2 cellular contexts compared by ENCODE assay signal in the genomic region with DNA sequence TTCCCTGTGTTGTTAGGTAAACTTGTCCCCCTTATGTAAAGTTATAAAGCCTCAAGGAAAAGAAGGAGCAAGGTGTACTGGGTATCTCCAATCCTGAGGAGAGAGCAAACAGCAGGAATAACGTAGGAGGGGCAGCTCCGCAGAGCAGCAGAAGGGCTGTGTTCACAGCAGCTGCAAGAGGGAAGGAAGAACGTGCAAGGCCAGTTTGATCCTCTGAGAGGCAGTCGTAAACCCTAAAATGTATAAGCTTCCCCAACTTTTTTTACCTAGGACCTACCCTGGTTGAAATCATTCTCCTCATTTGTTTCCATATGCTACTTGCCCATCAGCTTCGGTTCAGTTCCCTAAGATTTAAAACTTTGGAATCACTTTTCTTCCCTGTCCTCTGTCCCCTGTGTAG.
TF ChIP-seq lines count a peak whose summit lies in the region.

No MANE protein-coding gene starts in this region.

TF ChIP-seq in HepG2, 621 proteins besides CTCF, POLR2A, EP300 and RAD21:
- TF ChIP-seq, protein P1, sequence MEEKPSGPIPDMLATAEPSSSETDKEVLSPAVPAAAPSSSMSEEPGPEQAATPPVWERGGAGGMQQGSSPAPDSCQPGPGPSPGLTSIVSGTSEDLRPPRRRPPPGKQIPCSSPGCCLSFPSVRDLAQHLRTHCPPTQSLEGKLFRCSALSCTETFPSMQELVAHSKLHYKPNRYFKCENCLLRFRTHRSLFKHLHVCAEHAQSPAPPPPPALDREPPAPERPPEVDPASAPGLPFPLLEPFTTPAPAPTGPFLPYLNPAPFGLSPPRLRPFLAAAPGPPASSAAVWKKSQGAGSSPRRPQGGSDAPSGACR (CRISPR knock-in tag; IDR thresholded peaks at IDR 0.05) = no peak
- TF ChIP-seq, protein P2, sequence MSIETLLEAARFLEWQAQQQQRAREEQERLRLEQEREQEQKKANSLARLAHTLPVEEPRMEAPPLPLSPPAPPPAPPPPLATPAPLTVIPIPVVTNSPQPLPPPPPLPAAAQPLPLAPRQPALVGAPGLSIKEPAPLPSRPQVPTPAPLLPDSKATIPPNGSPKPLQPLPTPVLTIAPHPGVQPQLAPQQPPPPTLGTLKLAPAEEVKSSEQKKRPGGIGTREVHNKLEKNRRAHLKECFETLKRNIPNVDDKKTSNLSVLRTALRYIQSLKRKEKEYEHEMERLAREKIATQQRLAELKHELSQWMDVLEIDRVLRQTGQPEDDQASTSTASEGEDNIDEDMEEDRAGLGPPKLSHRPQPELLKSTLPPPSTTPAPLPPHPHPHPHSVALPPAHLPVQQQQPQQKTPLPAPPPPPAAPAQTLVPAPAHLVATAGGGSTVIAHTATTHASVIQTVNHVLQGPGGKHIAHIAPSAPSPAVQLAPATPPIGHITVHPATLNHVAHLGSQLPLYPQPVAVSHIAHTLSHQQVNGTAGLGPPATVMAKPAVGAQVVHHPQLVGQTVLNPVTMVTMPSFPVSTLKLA (IDR thresholded peaks at IDR 0.05) = no peak
- TF ChIP-seq PHF20 (CRISPR knock-in tag; IDR thresholded peaks at IDR 0.05) (no peak), ZNF782 (CRISPR knock-in tag; IDR thresholded peaks at IDR 0.05; ENCODE audit: borderline replicate concordance) (no peak)
- TF ChIP-seq, protein P3, sequence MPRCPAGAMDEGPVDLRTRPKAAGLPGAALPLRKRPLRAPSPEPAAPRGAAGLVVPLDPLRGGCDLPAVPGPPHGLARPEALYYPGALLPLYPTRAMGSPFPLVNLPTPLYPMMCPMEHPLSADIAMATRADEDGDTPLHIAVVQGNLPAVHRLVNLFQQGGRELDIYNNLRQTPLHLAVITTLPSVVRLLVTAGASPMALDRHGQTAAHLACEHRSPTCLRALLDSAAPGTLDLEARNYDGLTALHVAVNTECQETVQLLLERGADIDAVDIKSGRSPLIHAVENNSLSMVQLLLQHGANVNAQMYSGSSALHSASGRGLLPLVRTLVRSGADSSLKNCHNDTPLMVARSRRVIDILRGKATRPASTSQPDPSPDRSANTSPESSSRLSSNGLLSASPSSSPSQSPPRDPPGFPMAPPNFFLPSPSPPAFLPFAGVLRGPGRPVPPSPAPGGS (CRISPR knock-in tag; IDR thresholded peaks at IDR 0.05) = no peak

TF ChIP-seq in H1, 55 proteins besides CTCF, POLR2A, EP300 and RAD21:
- no peak for TF ChIP-seq TAF1 (IDR thresholded peaks at IDR 0.05; ENCODE audit: low read depth, low read length)
- no peak for TF ChIP-seq RNF2 (IDR thresholded peaks at IDR 0.05; ENCODE audit: borderline replicate concordance, low read depth, low read length, missing control alignments, poor library complexity, severe bottlenecking)
- no peak for TF ChIP-seq NRF1 (IDR thresholded peaks at IDR 0.05; ENCODE audit: low read depth, low read length)
- TF ChIP-seq SP1 (IDR thresholded peaks at IDR 0.05; ENCODE audit: low read depth, low read length) = no peak
- no peak for TF ChIP-seq POU5F1 (IDR thresholded peaks at IDR 0.05; ENCODE audit: low read depth, low read length)
- no peak for TF ChIP-seq RBBP5 (IDR thresholded peaks at IDR 0.05; ENCODE audit: borderline replicate concordance, low read depth, low read length)
- no peak for TF ChIP-seq SUZ12 (IDR thresholded peaks at IDR 0.05; ENCODE audit: low read length)
- no peak for TF ChIP-seq RXRA (IDR thresholded peaks at IDR 0.05; ENCODE audit: insufficient read depth, low read depth, low read length)
- TF ChIP-seq SIN3A (conservative IDR thresholded peaks at IDR 0.05 in 1 of 2, IDR thresholded peaks at IDR 0.05 in 1 of 2; ENCODE audit: low read depth in 1 of 2, low read length in 2 of 2) = no peak
- TF ChIP-seq CTBP2 (IDR thresholded peaks at IDR 0.05; ENCODE audit: borderline replicate concordance, insufficient read depth, insufficient read length, low read length) = no peak
- TF ChIP-seq JUND (IDR thresholded peaks at IDR 0.05; ENCODE audit: low read length) = no peak
- TF ChIP-seq TAF7 (optimal IDR thresholded peaks at IDR 0.05; ENCODE audit: borderline replicate concordance, low read depth, low read length) = no peak
- TF ChIP-seq GABPA (IDR thresholded peaks at IDR 0.05; ENCODE audit: borderline replicate concordance, insufficient read depth, low read length) = no peak
- TF ChIP-seq, protein P4, sequence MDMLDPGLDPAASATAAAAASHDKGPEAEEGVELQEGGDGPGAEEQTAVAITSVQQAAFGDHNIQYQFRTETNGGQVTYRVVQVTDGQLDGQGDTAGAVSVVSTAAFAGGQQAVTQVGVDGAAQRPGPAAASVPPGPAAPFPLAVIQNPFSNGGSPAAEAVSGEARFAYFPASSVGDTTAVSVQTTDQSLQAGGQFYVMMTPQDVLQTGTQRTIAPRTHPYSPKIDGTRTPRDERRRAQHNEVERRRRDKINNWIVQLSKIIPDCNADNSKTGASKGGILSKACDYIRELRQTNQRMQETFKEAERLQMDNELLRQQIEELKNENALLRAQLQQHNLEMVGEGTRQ (IDR thresholded peaks at IDR 0.05; ENCODE audit: low read length) = no peak
- no peak for TF ChIP-seq MAFK (IDR thresholded peaks at IDR 0.05; ENCODE audit: low read depth, low read length)
- TF ChIP-seq, protein P5, sequence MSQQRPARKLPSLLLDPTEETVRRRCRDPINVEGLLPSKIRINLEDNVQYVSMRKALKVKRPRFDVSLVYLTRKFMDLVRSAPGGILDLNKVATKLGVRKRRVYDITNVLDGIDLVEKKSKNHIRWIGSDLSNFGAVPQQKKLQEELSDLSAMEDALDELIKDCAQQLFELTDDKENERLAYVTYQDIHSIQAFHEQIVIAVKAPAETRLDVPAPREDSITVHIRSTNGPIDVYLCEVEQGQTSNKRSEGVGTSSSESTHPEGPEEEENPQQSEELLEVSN (IDR thresholded peaks at IDR 0.05) = no peak
- no peak for TF ChIP-seq TBP (IDR thresholded peaks at IDR 0.05; ENCODE audit: low read depth, low read length)
- no peak for TF ChIP-seq POLR2AphosphoS5 (IDR thresholded peaks at IDR 0.05; ENCODE audit: low read depth, low read length)
- TF ChIP-seq RFX5 (IDR thresholded peaks at IDR 0.05; ENCODE audit: borderline replicate concordance, low read depth, low read length) = no peak
TF ChIP-seq in H1: peak in this region for 0.
